In genomic region chr20:3749689-3750639, GRCh38 we compare ENCODE assay signal across 8 cellular contexts. TPM values are rescaled to one million over a fixed set of nuclear protein-coding genes. Genes with fewer than 3 reads are reported as not detected.
DNase-seq lines count a peak whose midpoint lies in the region; ATAC-seq and TF ChIP-seq lines count a peak whose summit lies in the region.

No MANE protein-coding gene starts in this region.

- TF ChIP-seq POLR2A in HCT116 (IDR thresholded peaks at IDR 0.05; ENCODE audit: borderline replicate concordance, extremely low read depth, insufficient read depth, insufficient read length), result no peak

- H3K36me3 ChIP-seq in HCT116 (ENCODE audit: control insufficient read depth in 1 of 2, insufficient read depth in 2 of 2, low read length in 2 of 2), result peaks cover 4 to 9% of the 10 kb centered on the region in 2 experiments; a peak in 3 of 4 replicates

- H3K9me2 ChIP-seq in HCT116 (ENCODE audit: insufficient read depth), result no peaks in the 10 kb centered on the region

- no peak overlapping the region for H3K9ac ChIP-seq in HCT116 (ENCODE audit: low read length)

- H3K27me3 ChIP-seq in HCT116 (ENCODE audit: insufficient read depth, low read length), result no peaks in the 10 kb centered on the region

- CTCF ChIA-PET in HCT116 (lab: Charles Lee), result interaction anchor here (0.6 to 3.8 kb wide), 6 partner anchors 18 to 69 kb away, joined by 3 to 9 read pairs (median 4); partner anchors contain the start of genes ADISSP and CENPB

- H3K4me3 Mint-ChIP-seq in T-helper 17 cell (peak overlapping the region; percentile 43), neural crest cell (peak overlapping the region; percentile 69)

- H3K27me3 Mint-ChIP-seq in T-helper 17 cell, result peaks cover 6% of the 10 kb centered on the region
- peaks cover 66% of the 10 kb centered on the region for H3K27me3 Mint-ChIP-seq in neural crest cell (ENCODE audit: low read depth)

- intact Hi-C loops in HCT116 (cut with micrococcal nuclease), result no loop called here

- H3K4me3 ChIP-seq in HCT116 (replicated peaks in 1 of 2; ENCODE audit: low read depth in 1 of 2, low read length in 2 of 2), result no peak overlapping the region

- H3K9me3 Mint-ChIP-seq in neural crest cell, result no peaks in the 10 kb centered on the region

- H3K4me2 ChIP-seq in HCT116 (ENCODE audit: low read length), result no peak overlapping the region

- no peak overlapping the region for H2AFZ ChIP-seq in HCT116 (ENCODE audit: low read depth, low read length, poor library complexity, severe bottlenecking)

- no peaks in the 10 kb centered on the region for H3K79me2 ChIP-seq in HCT116 (ENCODE audit: insufficient read depth, low read length)

- ATAC-seq in HCT116, result peak; percentile 70
- ATAC-seq in T-helper 17 cell, result peak; percentile 23
- peak; percentile 24 for ATAC-seq in esophagus mucosa
- ATAC-seq in HG03469 (IDR thresholded peaks at IDR 0.05; ENCODE audit: unreplicated experiment), result no peak
- ATAC-seq in GM21576 (IDR thresholded peaks at IDR 0.05; ENCODE audit: unreplicated experiment), result no peak

- BruUV-seq in HCT116 (replicated peaks; lab: Mats Ljungman, UMichigan), result no TSS peak

- TF ChIP-seq RAD21 in HCT116 (IDR thresholded peaks at IDR 0.05; ENCODE audit: low read depth), result no peak; the same call in 1 of the 2 replicates

- H3K4me1 ChIP-seq in HCT116 (ENCODE audit: control insufficient read depth in 1 of 2, insufficient read depth in 2 of 2, low read length in 2 of 2), result peaks cover 3 to 14% of the 10 kb centered on the region in 2 experiments; a peak in 3 of 4 replicates

- no peaks in the 10 kb centered on the region for H3K36me3 Mint-ChIP-seq in T-helper 17 cell (ENCODE audit: low read depth)
- H3K36me3 Mint-ChIP-seq in neural crest cell (ENCODE audit: low read depth), result peaks cover 9% of the 10 kb centered on the region

- no peaks in the 10 kb centered on the region for H3K9me3 ChIP-seq in HCT116 (ENCODE audit: control insufficient read depth in 1 of 2, insufficient read depth in 1 of 2, low read depth in 1 of 2, low read length in 2 of 2)
- no peaks in the 10 kb centered on the region for H3K9me3 ChIP-seq in T-helper 17 cell (ENCODE audit: control insufficient read depth, low read length, poor library complexity, severe bottlenecking)

- H3K4me1 Mint-ChIP-seq in T-helper 17 cell (peaks cover 7% of the 10 kb centered on the region), neural crest cell (peaks cover 17% of the 10 kb centered on the region)

- no peaks in the 10 kb centered on the region for H4K20me1 ChIP-seq in HCT116 (ENCODE audit: insufficient read depth)

- no peak overlapping the region for H3K27ac ChIP-seq in HCT116 (ENCODE audit: low read depth, low read length)

- H3K27ac Mint-ChIP-seq in T-helper 17 cell, result no peak overlapping the region
- no peak overlapping the region for H3K27ac Mint-ChIP-seq in neural crest cell (ENCODE audit: unreplicated experiment)

- DNase-seq in AG20443 (ENCODE audit: low spot score) (peak; percentile 73), HCT116 (ENCODE audit: low read depth, low spot score) (no peak), T-helper 17 cell (peak in 1 of 3 donors; percentile 22), neural crest cell (ENCODE audit: low read depth, low spot score) (peak; percentile 68), Ammon's horn (ENCODE audit: low spot score) (no peak)

- POLR2A ChIA-PET in HCT116 (lab: Charles Lee), result no interaction called here

- RAD21 ChIA-PET in HCT116 (lab: Charles Lee; ENCODE audit: low non-redundant PET in 1 of 2, low total read pairs in 2 of 2, uncharacterized antibody in 2 of 2, unreplicated experiment in 2 of 2), result interaction anchor here in 1 of 2 experiments (0.9 to 1.0 kb wide), 2 partner anchors 33 to 34 kb away, joined by 3 read pairs; no protein-coding TSS in a partner anchor

- TF ChIP-seq CTCF in HCT116 (IDR thresholded peaks at IDR 0.05 in 2 of 3, conservative IDR thresholded peaks at IDR 0.05 in 1 of 3; ENCODE audit: borderline replicate concordance in 1 of 3, insufficient read depth in 1 of 3, low read depth in 2 of 3, low read length in 2 of 3), result peak; percentile 75 to 92 (median 91)
- peak; percentile 86 for TF ChIP-seq CTCF in neural crest cell (conservative IDR thresholded peaks at IDR 0.05)

TF ChIP-seq in HCT116, 20 proteins besides CTCF, POLR2A, EP300 and RAD21:
- TF ChIP-seq CEBPB (IDR thresholded peaks at IDR 0.05; ENCODE audit: low read depth) (no peak), TCF7L2 (IDR thresholded peaks at IDR 0.05; ENCODE audit: borderline replicate concordance, extremely low read depth, insufficient read depth, insufficient read length) (no peak), ZNF274 (IDR thresholded peaks at IDR 0.05; ENCODE audit: low read depth, low read length) (no peak), ELF1 (IDR thresholded peaks at IDR 0.05; ENCODE audit: borderline replicate concordance, low read depth) (no peak), ATF3 (IDR thresholded peaks at IDR 0.05) (no peak), SRF (IDR thresholded peaks at IDR 0.05; ENCODE audit: low read depth) (no peak), EZH2 (IDR thresholded peaks at IDR 0.05) (no peak), MAX (IDR thresholded peaks at IDR 0.05) (no peak), EZH2phosphoT487 (IDR thresholded peaks at IDR 0.05; ENCODE audit: borderline replicate concordance) (no peak), JUND (IDR thresholded peaks at IDR 0.05) (no peak), EGR1 (IDR thresholded peaks at IDR 0.05; ENCODE audit: low read depth) (no peak), ZBTB33 (IDR thresholded peaks at IDR 0.05; ENCODE audit: extremely low read depth, insufficient replicate concordance, low read length) (no peak), REST (IDR thresholded peaks at IDR 0.05; ENCODE audit: low read depth) (no peak)

RNA-seq across cellular contexts. Expression of gene HSPA12B, which starts 17.5 kb away (rescaled TPM):
- total RNA-seq in HCT116 (2021; ENCODE audit: unreplicated experiment) (not detected), T-helper 17 cell (not detected), esophagus mucosa (1.2 TPM), neural crest cell (1.1 and 1.3 TPM in 2 replicates)
- polyA plus RNA-seq in HCT116 (2012), result 0.36 and 0.44 TPM in 2 replicates

RNA-seq across cellular contexts. Expression of gene ADISSP, which starts 17.6 kb away (rescaled TPM):
- total RNA-seq in HCT116 (2021; ENCODE audit: unreplicated experiment) (99.4 TPM), T-helper 17 cell (10 to 100 TPM; 13.3 to 19.0 TPM), esophagus mucosa (29.1 TPM), neural crest cell (86.0 and 93.0 TPM in 2 replicates)
- 71.0 and 92.8 TPM in 2 replicates for polyA plus RNA-seq in HCT116 (2012)

RNA-seq across cellular contexts. Expression of gene SPEF1, which starts 31.3 kb away (rescaled TPM):
- total RNA-seq in HCT116 (2021; ENCODE audit: unreplicated experiment) (0.93 TPM), T-helper 17 cell (under 1 TPM in 1 of 2 donors, not detected in 1; 0.18 TPM), esophagus mucosa (not detected), neural crest cell (0.54 and 0.55 TPM in 2 replicates)
- 0.74 and 0.83 TPM in 2 replicates for polyA plus RNA-seq in HCT116 (2012)

RNA-seq across cellular contexts. Expression of gene CENPB, which starts 36.6 kb away (rescaled TPM):
- total RNA-seq in HCT116 (2021; ENCODE audit: unreplicated experiment) (67.2 TPM), T-helper 17 cell (10 to 100 TPM; 36.9 to 40.2 TPM), esophagus mucosa (50.8 TPM), neural crest cell (82.1 and 83.6 TPM in 2 replicates)
- polyA plus RNA-seq in HCT116 (2012), result 40.7 and 42.0 TPM in 2 replicates

RNA-seq across cellular contexts. Expression of gene SIGLEC1, which starts 37.6 kb away (rescaled TPM):
- 0.17 TPM for total RNA-seq in HCT116 (2021; ENCODE audit: unreplicated experiment)
- 0.15 and 0.16 TPM in 2 replicates for polyA plus RNA-seq in HCT116 (2012)
- under 1 TPM; 0.10 to 0.13 TPM for total RNA-seq in T-helper 17 cell
- total RNA-seq in esophagus mucosa, result 0.80 TPM
- not detected in 2 replicates for total RNA-seq in neural crest cell

Comparison
In these comparisons a context has a peak if more than half of its experiments do, and no peak if none do; other contexts are left out.
1. DNase-seq: peak in AG20443 (single experiment) and neural crest cell (single experiment); none in HCT116 (single experiment) and Ammon's horn (single experiment).
2. ATAC-seq: peak in HCT116 (single experiment), T-helper 17 cell (single experiment) and esophagus mucosa (single experiment); none in HG03469 (single experiment) and GM21576 (single experiment).